In genomic region chr10:6843477-6843876, GRCh38 we compare ENCODE assay signal across 1 cellular context.
TF ChIP-seq lines count a peak whose summit lies in the region.

No MANE protein-coding gene starts in this region.

TF ChIP-seq in SK-N-SH, 30 proteins besides CTCF, POLR2A, EP300 and RAD21 (continued from another document):
- TF ChIP-seq PBX3 (IDR thresholded peaks at IDR 0.05), result no peak
